ENCODE assay signal across 8 cellular contexts in the genomic region with DNA sequence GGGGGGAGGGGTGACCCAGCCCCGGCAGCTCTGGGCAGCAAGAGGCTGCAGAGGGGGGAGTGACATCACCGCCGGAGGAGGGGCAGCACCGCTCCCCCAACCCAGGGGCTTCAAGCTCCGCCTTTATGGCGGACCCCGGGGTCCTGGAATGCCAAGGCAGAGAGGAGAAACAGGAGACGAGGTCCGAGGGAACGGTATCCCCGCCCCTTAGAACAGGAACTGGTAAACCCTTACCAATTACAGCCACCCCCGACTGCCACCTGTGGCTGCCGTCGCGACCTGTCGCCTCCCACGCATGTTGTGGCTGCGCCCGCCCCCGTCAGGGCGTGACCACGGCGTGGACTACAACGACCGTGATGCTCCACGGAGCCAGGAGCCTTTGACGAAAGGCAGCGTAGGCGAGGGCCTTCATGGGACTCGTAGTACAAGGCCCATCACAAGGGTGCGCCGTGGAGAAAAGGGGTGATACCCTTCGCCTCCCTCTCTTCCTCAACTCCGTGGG. TPM values are rescaled to one million over a fixed set of nuclear protein-coding genes. Genes with fewer than 3 reads are reported as not detected.
DNase-seq lines count a peak whose midpoint lies in the region; ATAC-seq and TF ChIP-seq lines count a peak whose summit lies in the region.

No MANE protein-coding gene starts in this region.

- peak overlapping the region; percentile 96 for H2AFZ ChIP-seq in parathyroid adenoma

- H3K36me3 Mint-ChIP-seq in CD4-positive, alpha-beta T cell (ENCODE audit: low read depth): peaks cover 6% of the 10 kb centered on the region
- peaks cover 6% of the 10 kb centered on the region for H3K36me3 Mint-ChIP-seq in activated naive CD4-positive, alpha-beta T cell treated with anti-CD3 and anti-CD28 coated beads, Interleukin-2, amount 50 U/mL, for 24 hours

- CTCF ChIA-PET in CD4-positive, alpha-beta T cell (lab: Charles Lee): interaction anchor here (1.0 to 1.2 kb wide), 3 partner anchors 24 to 308 kb away, joined by 3 to 4 read pairs (median 3); partner anchors contain the start of genes VRK3 and ZNF473

- H3K4me3 ChIP-seq in SK-N-MC: peak overlapping the region; percentile 84
- peak overlapping the region; percentile 98 for H3K4me3 ChIP-seq in parathyroid adenoma (ENCODE audit: low read depth, low read length)
- H3K4me3 ChIP-seq in thoracic aorta: peak overlapping the region; percentile 66

- H3K27ac ChIP-seq in CD4-positive, alpha-beta T cell (ENCODE audit: low read depth, low read length): peak overlapping the region; percentile 6
- H3K27ac ChIP-seq in SK-N-MC (no peak overlapping the region), parathyroid adenoma (peak overlapping the region; percentile 99), thoracic aorta (peak overlapping the region in 1 of 2 donors; percentile 29)

- H3K4me1 Mint-ChIP-seq in CD4-positive, alpha-beta T cell (ENCODE audit: low read depth): peaks cover 53% of the 10 kb centered on the region
- H3K4me1 Mint-ChIP-seq in activated naive CD4-positive, alpha-beta T cell treated with anti-CD3 and anti-CD28 coated beads, Interleukin-2, amount 50 U/mL, for 24 hours: peaks cover 50% of the 10 kb centered on the region

- H3K27ac Mint-ChIP-seq in CD4-positive, alpha-beta T cell: peak overlapping the region; percentile 83
- H3K27ac Mint-ChIP-seq in activated naive CD4-positive, alpha-beta T cell treated with anti-CD3 and anti-CD28 coated beads, Interleukin-2, amount 50 U/mL, for 24 hours: peak overlapping the region; percentile 93

- POLR2A ChIA-PET in CD4-positive, alpha-beta T cell (lab: Charles Lee): interaction anchor here (0.7 to 3.8 kb wide), 6 partner anchors 14 to 472 kb away, joined by 3 to 38 read pairs (median 4); partner anchors contain the start of genes JOSD2 and POLD1

- peak; percentile 21 for TF ChIP-seq CTCF in CD4-positive, alpha-beta T cell (IDR thresholded peaks at IDR 0.05)
- TF ChIP-seq CTCF in parathyroid adenoma (IDR thresholded peaks at IDR 0.05) (no peak), thoracic aorta (IDR thresholded peaks at IDR 0.05) (no peak)

- H3K9ac ChIP-seq in SK-N-MC (ENCODE audit: insufficient read length): peak overlapping the region; percentile 21
- peak overlapping the region; percentile 33 for H3K9ac ChIP-seq in parathyroid adenoma

- peaks cover 36% of the 10 kb centered on the region for H3K27me3 ChIP-seq in CD4-positive, alpha-beta T cell (ENCODE audit: control insufficient read depth, insufficient read depth, low read length)
- H3K27me3 ChIP-seq in parathyroid adenoma (ENCODE audit: control insufficient read depth, insufficient read depth, low read length): no peaks in the 10 kb centered on the region
- H3K27me3 ChIP-seq in thoracic aorta (replicated peaks; ENCODE audit: insufficient read depth): peaks cover 9% of the 10 kb centered on the region

- peak; percentile 76 to 93 (median 83) for DNase-seq in CD4-positive, alpha-beta T cell
- DNase-seq in HPDE6-E6E7 (ENCODE audit: extremely low spot score): peak; percentile 36
- peak; percentile 45 for DNase-seq in SK-N-MC (ENCODE audit: low read depth, low spot score)
- peak; percentile 94 for DNase-seq in Right ventricle myocardium superior
- peak; percentile 56 for DNase-seq in thoracic aorta (ENCODE audit: low spot score)

- ATAC-seq in CD4-positive, alpha-beta T cell (ENCODE audit: poor library complexity): peak; percentile 67
- ATAC-seq in GM19397 (IDR thresholded peaks at IDR 0.05; ENCODE audit: unreplicated experiment) (peak; percentile 47), Right ventricle myocardium superior (ENCODE audit: poor library complexity) (peak; percentile 69), thoracic aorta (ENCODE audit: insufficient number of reproducible peaks, low FRiP score, low read depth) (no peak)

- H3K9me3 ChIP-seq in CD4-positive, alpha-beta T cell (ENCODE audit: control insufficient read depth, low read length): peaks cover 6% of the 10 kb centered on the region
- H3K9me3 ChIP-seq in SK-N-MC (ENCODE audit: low read depth, low read length) (no peaks in the 10 kb centered on the region), parathyroid adenoma (ENCODE audit: control insufficient read depth, low read length) (no peaks in the 10 kb centered on the region), thoracic aorta (no peaks in the 10 kb centered on the region)

- H3K4me1 ChIP-seq in parathyroid adenoma: peaks cover 11% of the 10 kb centered on the region
- peaks cover 3 to 28% of the 10 kb centered on the region in 2 donors for H3K4me1 ChIP-seq in thoracic aorta (ENCODE audit: control insufficient read depth in 1 of 2, low read depth in 2 of 2)

- peaks cover 54% of the 10 kb centered on the region for H3K27me3 Mint-ChIP-seq in CD4-positive, alpha-beta T cell
- H3K27me3 Mint-ChIP-seq in activated naive CD4-positive, alpha-beta T cell treated with anti-CD3 and anti-CD28 coated beads, Interleukin-2, amount 50 U/mL, for 24 hours: peaks cover 26% of the 10 kb centered on the region

- H3K79me2 ChIP-seq in parathyroid adenoma: peaks cover 3% of the 10 kb centered on the region

- H3K36me3 ChIP-seq in SK-N-MC (ENCODE audit: insufficient read depth, low read length) (no peaks in the 10 kb centered on the region), parathyroid adenoma (ENCODE audit: control insufficient read depth, insufficient read depth, low read length) (no peaks in the 10 kb centered on the region), thoracic aorta (no peaks in the 10 kb centered on the region)

- peak overlapping the region; percentile 98 for H3K4me2 ChIP-seq in parathyroid adenoma (ENCODE audit: low read length)

- intact Hi-C loops in CD4-positive, alpha-beta T cell (cut with DNase I, micrococcal nuclease): loop anchor here in 1 of 2 experiments (1.0 to 10.0 kb wide), 2 partner anchors 24 to 392 kb away; partner anchors contain the start of gene CLEC11A
- intact Hi-C loops in Right ventricle myocardium superior (cut with DNase I): no loop called here

- H3K4me3 Mint-ChIP-seq in CD4-positive, alpha-beta T cell: peak overlapping the region; percentile 93
- peak overlapping the region; percentile 89 for H3K4me3 Mint-ChIP-seq in activated naive CD4-positive, alpha-beta T cell treated with anti-CD3 and anti-CD28 coated beads, Interleukin-2, amount 50 U/mL, for 24 hours

- no peaks in the 10 kb centered on the region for H3K9me3 Mint-ChIP-seq in CD4-positive, alpha-beta T cell
- H3K9me3 Mint-ChIP-seq in activated naive CD4-positive, alpha-beta T cell treated with anti-CD3 and anti-CD28 coated beads, Interleukin-2, amount 50 U/mL, for 24 hours: no peaks in the 10 kb centered on the region

RNA-seq across cellular contexts. Expression of gene KCNC3, which starts 4.1 kb away (rescaled TPM):
- 1 to 10 TPM; 1.6 to 2.0 TPM for total RNA-seq in CD4-positive, alpha-beta T cell
- 2.0 TPM for total RNA-seq in Right ventricle myocardium superior
- total RNA-seq in thoracic aorta: 1 to 10 TPM; 1.3 to 4.2 TPM

RNA-seq across cellular contexts. Expression of gene NAPSA, which starts 32.2 kb away (rescaled TPM):
- total RNA-seq in CD4-positive, alpha-beta T cell: under 1 TPM; 0.61 to 0.91 TPM
- total RNA-seq in Right ventricle myocardium superior (0.40 TPM), thoracic aorta (not detected)

RNA-seq across cellular contexts. Expression of gene NR1H2, which starts 43.0 kb away (rescaled TPM):
- total RNA-seq in CD4-positive, alpha-beta T cell: 100 to 1,000 TPM; 261 to 265 TPM
- total RNA-seq in Right ventricle myocardium superior (68.4 TPM), thoracic aorta (100 to 1,000 TPM; 113 to 138 TPM)

RNA-seq across cellular contexts. Expression of gene POLD1, which starts 50.9 kb away (rescaled TPM):
- 10 to 100 TPM; 22.1 to 24.2 TPM for total RNA-seq in CD4-positive, alpha-beta T cell
- total RNA-seq in Right ventricle myocardium superior (7.8 TPM), thoracic aorta (10 to 100 TPM; 12.8 to 39.5 TPM)

Comparison
In these comparisons a context has a peak if more than half of its experiments do, and no peak if none do; other contexts are left out.
1. DNase-seq: peak in every context shown above with its lines; median percentile 94 in Right ventricle myocardium superior; 83 in CD4-positive, alpha-beta T cell; 56 in thoracic aorta; 45 in SK-N-MC; 36 in HPDE6-E6E7.